In genomic region chr17:55086635-55087058, GRCh38 we compare ENCODE assay signal across 9 cellular contexts.
A peak's percentile ranks its signal among the peaks of the same experiment; 100 is the strongest.
DNase-seq lines count a peak whose midpoint lies in the region; ATAC-seq and TF ChIP-seq lines count a peak whose summit lies in the region.
"Had no signal": no experiment of that assay in that cellular context is flagged by ENCODE, and none has a peak within 500 bp of the region (broad histone marks: within the 10 kb centered on the region; RNA-seq: fewer than 3 reads in every experiment).

No MANE protein-coding gene starts in this region.

- H4K20me1 ChIP-seq in KMS-11 (ENCODE audit: insufficient read depth) = no peaks in the 10 kb centered on the region

- no peak for ATAC-seq in HG02870 (IDR thresholded peaks at IDR 0.05; ENCODE audit: unreplicated experiment)

- no peak overlapping the region for H3K9ac ChIP-seq in KMS-11

- TF ChIP-seq CTCF in KMS-11 (conservative IDR thresholded peaks at IDR 0.05; ENCODE audit: low read depth, low read length) = no peak
- TF ChIP-seq CTCF in kidney epithelial cell (IDR thresholded peaks at IDR 0.05; ENCODE audit: insufficient read depth, low read length, poor library complexity, severe bottlenecking) = no peak
- no peak for TF ChIP-seq CTCF in GM20000 (IDR thresholded peaks at IDR 0.05; ENCODE audit: extremely low read depth, missing control alignments)
- TF ChIP-seq CTCF in coronary artery (IDR thresholded peaks at IDR 0.05) = no peak

- H2AFZ ChIP-seq in KMS-11 (ENCODE audit: low read depth) = no peak overlapping the region

- H3K27me3 ChIP-seq in KMS-11 (ENCODE audit: insufficient read depth, low read depth) (no peaks in the 10 kb centered on the region), kidney epithelial cell (ENCODE audit: control insufficient read depth, insufficient read depth, low read length) (no peaks in the 10 kb centered on the region)
- H3K27me3 ChIP-seq: adrenal gland had no signal

- DNase-seq in Ammon's horn (ENCODE audit: low spot score) (peak; percentile 7), amniotic stem cell (lab: John Stamatoyannopoulos, UW) (peak; percentile 34), kidney epithelial cell (ENCODE audit: low read depth) (peak; percentile 23), T1000 (lab: John Stamatoyannopoulos, UW) (no peak), GM20000 (ENCODE audit: low spot score) (no peak), coronary artery (ENCODE audit: low spot score) (no peak)

- no peak overlapping the region for H3K4me3 ChIP-seq in KMS-11 (IDR thresholded peaks at IDR 0.05; ENCODE audit: insufficient read depth, low read depth, low read length)
- H3K4me3 ChIP-seq in kidney epithelial cell (ENCODE audit: low read depth, low read length) = no peak overlapping the region
- H3K4me3 ChIP-seq in coronary artery = no peak overlapping the region
- H3K4me3 ChIP-seq: adrenal gland had no signal

- H3K36me3 ChIP-seq in KMS-11 (ENCODE audit: insufficient read depth) = no peaks in the 10 kb centered on the region
- no peaks in the 10 kb centered on the region for H3K36me3 ChIP-seq in kidney epithelial cell (ENCODE audit: control insufficient read depth, insufficient read depth, low read length)
- H3K36me3 ChIP-seq: adrenal gland had no signal

- H3K27ac ChIP-seq in KMS-11 (no peak overlapping the region), coronary artery (no peak overlapping the region)
- H3K27ac ChIP-seq: adrenal gland had no signal

- peak overlapping the region; percentile 7; the same call in 1 of the 2 replicates for H3K4me2 ChIP-seq in KMS-11

- H3K79me2 ChIP-seq in KMS-11 (ENCODE audit: insufficient read depth, low read depth) = no peaks in the 10 kb centered on the region

- peaks cover 41% of the 10 kb centered on the region for H3K4me1 ChIP-seq in KMS-11 (ENCODE audit: low read depth, poor library complexity, severe bottlenecking)

Comparison
In these comparisons a context has a peak if more than half of its experiments do, and no peak if none do; other contexts are left out.
1. DNase-seq: peak in Ammon's horn (single experiment), amniotic stem cell (single experiment) and kidney epithelial cell (single experiment); none in T1000 (single experiment), GM20000 (single experiment) and coronary artery (single experiment).